In genomic region chr10:59991117-59991516, GRCh38 we compare ENCODE assay signal across 14 cellular contexts.
DNase-seq lines count a peak whose midpoint lies in the region; ATAC-seq and TF ChIP-seq lines count a peak whose summit lies in the region.
"Had no signal": no experiment of that assay in that cellular context is flagged by ENCODE, and none has a peak within 500 bp of the region (broad histone marks: within the 10 kb centered on the region; RNA-seq: fewer than 3 reads in every experiment).

No MANE protein-coding gene starts in this region.

- no peak for TF ChIP-seq EP300 in tibial nerve (IDR thresholded peaks at IDR 0.05)

- H3K9me3 ChIP-seq in tibial nerve, result no peaks in the 10 kb centered on the region
- H3K9me3 ChIP-seq: BLaER1 had no signal

- peak; percentile 64 for DNase-seq in DMS79 treated with DMSO at 0.1 percent for 48 hours (lab: John Stamatoyannopoulos, UW)
- peak; percentile 35 for DNase-seq in NCI-H2107 (lab: John Stamatoyannopoulos, UW)
- DNase-seq in WTC11 (ENCODE audit: low spot score), result no peak
- DNase-seq in memory B cell (ENCODE audit: low spot score in 2 of 2), result no peak
- no peak for DNase-seq in NCI-H1092 treated with DMSO at 0.1 percent for 48 hours (lab: John Stamatoyannopoulos, UW)
- DNase-seq in NCI-H1694 treated with DMSO at 0.1 percent for 48 hours (lab: John Stamatoyannopoulos, UW), result no peak
- DNase-seq in tibial nerve (ENCODE audit: low spot score in 2 of 2), result no peak
- no peak for DNase-seq in HPDE6-E6E7 (ENCODE audit: extremely low spot score)
- DNase-seq: activated CD4-positive, alpha-beta T cell treated with anti-CD3 and anti-CD28 coated beads for 4 hours had no signal

- peaks cover 22% of the 10 kb centered on the region for H3K9me3 Mint-ChIP-seq in WTC11
- H3K9me3 Mint-ChIP-seq in memory B cell, result no peaks in the 10 kb centered on the region
- H3K9me3 Mint-ChIP-seq: activated T-helper 17 cell treated with anti-CD3 and anti-CD28 coated beads, Interleukin-2, amount 50 U/mL, for 72 hours had no signal

- CTCF ChIA-PET in WTC11 (lab: Charles Lee), result interaction anchor here (0.5 to 1.1 kb wide), 5 partner anchors 38 to 126 kb away, joined by 3 read pairs; partner anchors contain the start of gene CCDC6

- ATAC-seq in WTC11 (peak; percentile 69), memory B cell (ENCODE audit: low read depth) (no peak)

- H3K4me3 Mint-ChIP-seq in WTC11 (no peak overlapping the region; the same call in 1 of the 2 replicates), memory B cell (no peak overlapping the region)

- no peak overlapping the region for H3K27ac ChIP-seq in tibial nerve
- H3K27ac ChIP-seq: BLaER1 had no signal

- H3K36me3 Mint-ChIP-seq in WTC11 (peaks cover 5% of the 10 kb centered on the region; the same call in 1 of the 2 replicates), memory B cell (no peaks in the 10 kb centered on the region)
- H3K36me3 Mint-ChIP-seq: naive B cell had no signal

- POLR2A ChIA-PET in WTC11 (lab: Charles Lee), result interaction anchor here (0.9 to 1.3 kb wide), 2 partner anchors 11 to 83 kb away, joined by 3 to 8 read pairs; no protein-coding TSS in a partner anchor

- TF ChIP-seq CTCF in WTC11 (IDR thresholded peaks at IDR 0.05) (no peak), tibial nerve (IDR thresholded peaks at IDR 0.05) (no peak)

- no peak overlapping the region for H3K4me3 ChIP-seq in tibial nerve
- H3K4me3 ChIP-seq: BLaER1, K562 had no signal

- no peaks in the 10 kb centered on the region for H3K27me3 ChIP-seq in tibial nerve
- H3K27me3 ChIP-seq: BLaER1 had no signal

- peaks cover 17% of the 10 kb centered on the region for H3K4me1 Mint-ChIP-seq in WTC11
- H3K4me1 Mint-ChIP-seq in memory B cell, result peaks cover 5% of the 10 kb centered on the region

- no peaks in the 10 kb centered on the region for H3K27me3 Mint-ChIP-seq in WTC11 (ENCODE audit: low read depth)
- H3K27me3 Mint-ChIP-seq in memory B cell, result no peaks in the 10 kb centered on the region

- peaks cover 0 to 3% (median 0%) of the 10 kb centered on the region in 4 donors for H3K4me1 ChIP-seq in tibial nerve
- H3K4me1 ChIP-seq: BLaER1 had no signal

- no peak for TF ChIP-seq POLR2A in tibial nerve (IDR thresholded peaks at IDR 0.05)

- H3K27ac Mint-ChIP-seq in WTC11, result peak overlapping the region; percentile 65; the same call in 1 of the 2 replicates
- peak overlapping the region; percentile 81 for H3K27ac Mint-ChIP-seq in memory B cell
- H3K27ac Mint-ChIP-seq: T-helper 1 cell treated with Interleukin-12 subunit alpha and Interleukin-12 subunit beta and Interleukin-4 antibody, amounts not matched to agents 30 μg/mL and 1 μg/mL, for 36 hours had no signal

- H3K36me3 ChIP-seq in tibial nerve, result no peaks in the 10 kb centered on the region
- H3K36me3 ChIP-seq: BLaER1 had no signal

TF ChIP-seq in WTC11, 78 proteins besides CTCF, POLR2A, EP300 and RAD21 (continues in another document):
- TF ChIP-seq AR (CRISPR knock-in tag; IDR thresholded peaks at IDR 0.05) (no peak), SP1 (CRISPR knock-in tag; conservative IDR thresholded peaks at IDR 0.05) (no peak), AFF4 (CRISPR knock-in tag; IDR thresholded peaks at IDR 0.05; ENCODE audit: borderline replicate concordance) (no peak), EMX1 (CRISPR knock-in tag; IDR thresholded peaks at IDR 0.05) (no peak), ESRRA (CRISPR knock-in tag; IDR thresholded peaks at IDR 0.05; ENCODE audit: borderline replicate concordance) (no peak), MXD4 (CRISPR knock-in tag; IDR thresholded peaks at IDR 0.05; ENCODE audit: borderline replicate concordance) (no peak), ZNF423 (CRISPR knock-in tag; IDR thresholded peaks at IDR 0.05) (no peak), SOX15 (CRISPR knock-in tag; IDR thresholded peaks at IDR 0.05) (no peak), USF2 (CRISPR knock-in tag; IDR thresholded peaks at IDR 0.05) (no peak), NFE2L1 (CRISPR knock-in tag; IDR thresholded peaks at IDR 0.05) (no peak), ERG (CRISPR knock-in tag; IDR thresholded peaks at IDR 0.05) (no peak), JUN (CRISPR knock-in tag; IDR thresholded peaks at IDR 0.05) (no peak), ZNF425 (CRISPR knock-in tag; conservative IDR thresholded peaks at IDR 0.05) (no peak)

Comparison
In these comparisons a context has a peak if more than half of its experiments do, and no peak if none do; other contexts are left out.
1. DNase-seq: peak in DMS79 treated with DMSO at 0.1 percent for 48 hours (single experiment) and NCI-H2107 (single experiment); none in WTC11 (single experiment), memory B cell (0 of 2), NCI-H1092 treated with DMSO at 0.1 percent for 48 hours (single experiment), NCI-H1694 treated with DMSO at 0.1 percent for 48 hours (single experiment), tibial nerve (0 of 2) and HPDE6-E6E7 (single experiment).